In the genomic region with DNA sequence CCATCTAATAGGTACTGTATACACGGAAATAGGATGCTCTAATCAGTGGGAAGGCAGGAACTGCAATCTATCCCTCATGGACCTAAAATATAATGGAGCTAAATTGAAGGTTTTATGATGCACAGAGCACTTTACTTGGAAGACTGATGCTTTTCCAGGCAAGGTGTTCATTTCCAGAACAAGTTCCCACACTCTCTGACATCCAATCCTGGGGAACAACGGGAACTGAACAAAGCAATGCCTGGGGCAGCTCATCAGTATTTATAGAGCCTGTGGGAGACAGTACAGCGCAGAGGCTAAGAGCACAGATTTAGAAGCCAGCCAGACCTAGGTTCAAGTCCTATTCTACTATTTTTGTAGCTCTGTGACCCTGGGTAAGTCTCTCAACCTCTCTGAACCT, we compare ENCODE assay signal across 17 cellular contexts.
"Had no signal": no experiment of that assay in that cellular context is flagged by ENCODE, and none has a peak within 500 bp of the region (broad histone marks: within the 10 kb centered on the region; RNA-seq: fewer than 3 reads in every experiment).

No MANE protein-coding gene starts in this region.

- H3K9me3 ChIP-seq: gastrocnemius medialis, prostate gland, sigmoid colon, spleen, testis, tibial artery had no signal

- H3K4me3 ChIP-seq: gastrocnemius medialis, lung, prostate gland, sigmoid colon, spleen, testis, tibial artery had no signal

- H3K27ac ChIP-seq: gastrocnemius medialis, prostate gland, sigmoid colon, spleen, testis, tibial artery had no signal

- H3K36me3 ChIP-seq: gastrocnemius medialis, prostate gland, sigmoid colon, spleen, tibial artery had no signal

- H3K4me1 ChIP-seq: gastrocnemius medialis, prostate gland, sigmoid colon, spleen, testis, tibial artery had no signal

- H3K27me3 ChIP-seq: gastrocnemius medialis, sigmoid colon, spleen, testis, tibial artery had no signal

- DNase-seq: cortex of kidney; effector CD4-positive, alpha-beta T cell; foreskin fibroblast; gastrocnemius medialis; mesenchymal stem cell; midbrain; naive thymus-derived CD4-positive, alpha-beta T cell; right cardiac atrium; sigmoid colon; spleen; stimulated activated CD4-positive, alpha-beta T cell treated with anti-CD3 and anti-CD28 coated beads, Interleukin-4, amount 100 ng/mL, for 4 hours; stimulated activated naive CD8-positive, alpha-beta T cell treated with anti-CD3 and anti-CD28 coated beads, Interleukin-15, Interleukin-2, amounts not matched to agents 100 U/mL and 50 U/mL, for 24 hours; substantia nigra; testis; tibial artery had no signal
